Comparison of ENCODE assay signal across 11 cellular contexts in genomic region chr15:71294636-71295241, GRCh38.
A peak's percentile ranks its signal among the peaks of the same experiment; 100 is the strongest.
DNase-seq lines count a peak whose midpoint lies in the region; ATAC-seq, FAIRE-seq and TF ChIP-seq lines count a peak whose summit lies in the region.
"Had no signal": no experiment of that assay in that cellular context is flagged by ENCODE, and none has a peak within 500 bp of the region (broad histone marks: within the 10 kb centered on the region; RNA-seq: fewer than 3 reads in every experiment).

No MANE protein-coding gene starts in this region.

- no TSS peak for BruUV-seq in A673 (replicated peaks; lab: Mats Ljungman, UMichigan)
- TSS peak; percentile 72 for BruUV-seq in MCF 10A (replicated peaks; lab: Mats Ljungman, UMichigan)

- peak; percentile 86 for FAIRE-seq in HTR-8/SVneo (lab: Jason Lieb, UNC)
- FAIRE-seq: K562 had no signal

- H3K27ac Mint-ChIP-seq in MCF 10A (ENCODE audit: low read depth, unreplicated experiment), result peak overlapping the region; percentile 95

- 50% methylated on average over 9 of the region's 9 CpGs for WGBS in right lobe of liver (ENCODE audit: insufficient coverage, low coverage, low lambda C conversion rate, missing lambda C conversion rate)

- peaks cover 7% of the 10 kb centered on the region for H3K36me3 Mint-ChIP-seq in MCF 10A (ENCODE audit: insufficient read depth, unreplicated experiment)
- H3K36me3 Mint-ChIP-seq: CD4-positive, alpha-beta memory T cell had no signal

- peaks cover 8% of the 10 kb centered on the region for H3K9me3 Mint-ChIP-seq in MCF 10A (ENCODE audit: unreplicated experiment)
- H3K9me3 Mint-ChIP-seq: CD4-positive, alpha-beta memory T cell had no signal

- peak; percentile 70 to 81 (median 78) for ATAC-seq in right lobe of liver
- ATAC-seq in HG02981 (IDR thresholded peaks at IDR 0.05; ENCODE audit: unreplicated experiment), result no peak
- ATAC-seq: K562 had no signal

- no peaks in the 10 kb centered on the region for H3K9me3 ChIP-seq in A673 (ENCODE audit: low read depth, low read length, poor library complexity, severe bottlenecking)
- H3K9me3 ChIP-seq in right lobe of liver, result no peaks in the 10 kb centered on the region

- DNase-seq in A673 (ENCODE audit: low spot score) (no peak), HTR-8/SVneo (ENCODE audit: insufficient read length, low spot score) (peak; percentile 63), MCF 10A (ENCODE audit: unreplicated experiment) (peak; percentile 98), right lobe of liver (peak; percentile 38 to 86 (median 84)), midbrain (lab: John Stamatoyannopoulos, UW) (no peak), HT-29 (ENCODE audit: low spot score) (no peak), cerebellum (ENCODE audit: low spot score) (no peak)
- DNase-seq: CD4-positive, alpha-beta memory T cell; effector CD4-positive, alpha-beta T cell had no signal

- TF ChIP-seq CTCF in A673 (conservative IDR thresholded peaks at IDR 0.05; ENCODE audit: low read depth, low read length) (no peak), MCF 10A (IDR thresholded peaks at IDR 0.05; ENCODE audit: unreplicated experiment) (no peak), right lobe of liver (IDR thresholded peaks at IDR 0.05) (no peak)

- H3K27ac ChIP-seq in A673 (ENCODE audit: low read depth, low read length, poor library complexity, severe bottlenecking) (peak overlapping the region; percentile 61), right lobe of liver (peak overlapping the region; percentile 47 to 87 (median 87))

- TF ChIP-seq POLR2A in right lobe of liver (IDR thresholded peaks at IDR 0.05), result no peak

- peaks cover 12% of the 10 kb centered on the region for H3K4me1 ChIP-seq in A673 (ENCODE audit: insufficient read depth, low read length, poor library complexity, severe bottlenecking)
- peaks cover 0 to 26% (median 13%) of the 10 kb centered on the region in 4 donors for H3K4me1 ChIP-seq in right lobe of liver

- H3K4me3 Mint-ChIP-seq in MCF 10A (ENCODE audit: unreplicated experiment), result peak overlapping the region; percentile 45
- H3K4me3 Mint-ChIP-seq: CD4-positive, alpha-beta memory T cell had no signal

- H3K27me3 ChIP-seq in A673 (replicated peaks; ENCODE audit: insufficient read depth, low read depth, low read length, poor library complexity) (no peaks in the 10 kb centered on the region), right lobe of liver (no peaks in the 10 kb centered on the region)

- CTCF ChIA-PET in A673 (lab: Charles Lee), result no interaction called here
- CTCF ChIA-PET in MCF 10A (lab: Yijun Ruan, JAX), result interaction anchor here (0.8 to 0.9 kb wide), 2 partner anchors 15 to 18 kb away, joined by 3 to 4 read pairs; no protein-coding TSS in a partner anchor

- H3K4me3 ChIP-seq in A673 (ENCODE audit: low read depth, low read length, poor library complexity, severe bottlenecking), result no peak overlapping the region
- H3K4me3 ChIP-seq in right lobe of liver, result no peak overlapping the region
- H3K4me3 ChIP-seq: K562 had no signal

- POLR2A ChIA-PET in A673 (lab: Charles Lee; ENCODE audit: low non-redundant PET) (no interaction called here), MCF 10A (lab: Yijun Ruan, JAX) (interaction anchor here (0.6 to 5.0 kb wide), 12 partner anchors 12 to 458 kb away, joined by 3 to 41 read pairs (median 4); no protein-coding TSS in a partner anchor)

- H3K27me3 Mint-ChIP-seq in MCF 10A (ENCODE audit: insufficient read depth, unreplicated experiment), result no peaks in the 10 kb centered on the region

- intact Hi-C loops in A673 (cut with micrococcal nuclease; ENCODE audit: unreplicated experiment), result no loop called here
- intact Hi-C loops in MCF 10A (cut with micrococcal nuclease), result loop anchor here (1.0 to 10.0 kb wide), 5 partner anchors 15 to 450 kb away; partner anchors contain the start of gene THSD4
- intact Hi-C loops in right lobe of liver (cut with DNase I), result no loop called here

- H3K36me3 ChIP-seq in A673 (ENCODE audit: insufficient read depth, low read length, poor library complexity, severe bottlenecking), result no peaks in the 10 kb centered on the region
- H3K36me3 ChIP-seq in right lobe of liver, result no peaks in the 10 kb centered on the region

- H3K4me1 Mint-ChIP-seq in MCF 10A (ENCODE audit: insufficient read depth, unreplicated experiment), result peaks cover 54% of the 10 kb centered on the region

Comparison
In these comparisons a context has a peak if more than half of its experiments do, and no peak if none do; other contexts are left out.
1. DNase-seq: peak in HTR-8/SVneo (single experiment), MCF 10A (single experiment) and right lobe of liver (3 of 3); none in A673 (single experiment), midbrain (single experiment), HT-29 (single experiment) and cerebellum (single experiment).